In genomic region chr1:27098447-27099153, GRCh38 we compare ENCODE assay signal across 8 cellular contexts. TPM values are rescaled to one million over a fixed set of nuclear protein-coding genes. Genes with fewer than 3 reads are reported as not detected.
A peak's percentile ranks its signal among the peaks of the same experiment; 100 is the strongest.
DNase-seq lines count a peak whose midpoint lies in the region; ATAC-seq and TF ChIP-seq lines count a peak whose summit lies in the region.

No MANE protein-coding gene starts in this region.

- no peaks in the 10 kb centered on the region for H3K79me2 ChIP-seq in DOHH2 (ENCODE audit: control insufficient read depth, low read length)

- H3K27ac Mint-ChIP-seq in glutamatergic neuron (ENCODE audit: unreplicated experiment) = peak overlapping the region; percentile 99

- H3K4me2 ChIP-seq in DOHH2 (ENCODE audit: low read length) = peak overlapping the region; percentile 45

- peaks cover 32% of the 10 kb centered on the region for H3K4me1 Mint-ChIP-seq in glutamatergic neuron (ENCODE audit: low read depth, unreplicated experiment)

- peaks cover 13% of the 10 kb centered on the region for H3K9me3 Mint-ChIP-seq in glutamatergic neuron (ENCODE audit: unreplicated experiment)

- H3K4me3 ChIP-seq in DOHH2 (ENCODE audit: low read length) (no peak overlapping the region), SJCRH30 (no peak overlapping the region), prostate gland (no peak overlapping the region)

- peaks cover 17% of the 10 kb centered on the region for H3K4me1 ChIP-seq in DOHH2 (ENCODE audit: control insufficient read depth, low read length)
- H3K4me1 ChIP-seq in SJCRH30 = peaks cover 20% of the 10 kb centered on the region
- peaks cover 6% of the 10 kb centered on the region for H3K4me1 ChIP-seq in prostate gland (replicated peaks)

- peaks cover 5% of the 10 kb centered on the region; the same call in 1 of the 2 replicates for H3K36me3 ChIP-seq in DOHH2 (ENCODE audit: control insufficient read depth, low read length)
- H3K36me3 ChIP-seq in SJCRH30 = no peaks in the 10 kb centered on the region
- no peaks in the 10 kb centered on the region for H3K36me3 ChIP-seq in prostate gland

- H3K36me3 Mint-ChIP-seq in glutamatergic neuron (ENCODE audit: unreplicated experiment) = no peaks in the 10 kb centered on the region

- peak overlapping the region; percentile 85 for H3K4me3 Mint-ChIP-seq in glutamatergic neuron (ENCODE audit: unreplicated experiment)

- peaks cover 19% of the 10 kb centered on the region for H3K27me3 Mint-ChIP-seq in glutamatergic neuron (ENCODE audit: unreplicated experiment)

- no peaks in the 10 kb centered on the region for H4K20me1 ChIP-seq in DOHH2 (ENCODE audit: control insufficient read depth, insufficient read depth, low read depth, low read length)

- WGBS in prostate gland = 38% methylated on average over 14 of the region's 14 CpGs

- ATAC-seq in HG03457 (IDR thresholded peaks at IDR 0.05; ENCODE audit: unreplicated experiment) = no peak

- H3K9me3 ChIP-seq in DOHH2 (ENCODE audit: control insufficient read depth, insufficient read depth, low read length) (no peaks in the 10 kb centered on the region), SJCRH30 (replicated peaks) (no peaks in the 10 kb centered on the region), prostate gland (no peaks in the 10 kb centered on the region)

- DNase-seq in SJCRH30 (no peak), glutamatergic neuron (no peak), prostate gland (ENCODE audit: low spot score) (no peak), amygdala (lab: John Stamatoyannopoulos, UW) (no peak), GM20000 (ENCODE audit: low spot score) (no peak), amniotic stem cell (lab: John Stamatoyannopoulos, UW) (no peak)

- 0 out of 2 replicates have a peak, but pooled peaks cover 2% of the 10 kb centered on the region for H3F3A ChIP-seq in DOHH2 (ENCODE audit: control insufficient read depth, insufficient read depth)

- TF ChIP-seq POLR2A in prostate gland (IDR thresholded peaks at IDR 0.05) = no peak

- H3K27me3 ChIP-seq in DOHH2 (ENCODE audit: control insufficient read depth, low read length) (no peaks in the 10 kb centered on the region), SJCRH30 (no peaks in the 10 kb centered on the region; the same call in 1 of the 2 replicates), prostate gland (replicated peaks; ENCODE audit: insufficient read depth) (no peaks in the 10 kb centered on the region)

- H3K27ac ChIP-seq in DOHH2 (ENCODE audit: low read depth, low read length) = 0 out of 2 replicates have a peak overlapping the region, but pooled peaks have one; percentile 9
- H3K27ac ChIP-seq in SJCRH30 = peak overlapping the region; percentile 66
- peak overlapping the region; percentile 46 to 47 for H3K27ac ChIP-seq in prostate gland

- intact Hi-C loops in prostate gland (cut with DNase I) = loop anchor here (2.0 to 10.0 kb wide), 2 partner anchors 54 to 134 kb away; partner anchors contain the start of gene KDF1

- H3K9me2 ChIP-seq in DOHH2 (replicated peaks; ENCODE audit: control insufficient read depth, low read length) = no peaks in the 10 kb centered on the region

- TF ChIP-seq CTCF in DOHH2 (IDR thresholded peaks at IDR 0.05; ENCODE audit: low read depth, low read length, poor library complexity, severe bottlenecking) (no peak), glutamatergic neuron (IDR thresholded peaks at IDR 0.05; ENCODE audit: partially characterized antibody, unreplicated experiment) (no peak), prostate gland (IDR thresholded peaks at IDR 0.05) (no peak), GM20000 (IDR thresholded peaks at IDR 0.05; ENCODE audit: extremely low read depth, missing control alignments) (no peak)

RNA-seq across cellular contexts. Expression of gene SLC9A1, which starts 56.3 kb away (rescaled TPM):
- 7.4 and 8.4 TPM in 2 replicates for total RNA-seq in SJCRH30 (2014; rRNA removed; shearing (Covaris generic))
- total RNA-seq in glutamatergic neuron (ENCODE audit: unreplicated experiment) (16.7 TPM), prostate gland (10 to 100 TPM; 22.9 to 30.4 TPM)

Comparison
In these comparisons a context has a peak if more than half of its experiments do, and no peak if none do; other contexts are left out.
1. H3K27ac ChIP-seq: peak in every context shown above with its lines; median percentile 66 in SJCRH30; 46 in prostate gland; 9 in DOHH2.